12 cellular contexts compared by ENCODE assay signal in genomic region chr4:142386450-142386849, GRCh38.
"Had no signal": no experiment of that assay in that cellular context is flagged by ENCODE, and none has a peak within 500 bp of the region (broad histone marks: within the 10 kb centered on the region; RNA-seq: fewer than 3 reads in every experiment).

No MANE protein-coding gene starts in this region.

- H3K27ac Mint-ChIP-seq: dendritic cell treated with granulocyte-macrophage colony-stimulating factor and Interleukin-4, amounts not matched to agents 40 ng/mL and 50 ng/mL, for 4 days; natural killer cell treated with Interleukin-12 subunit alpha and Interleukin-12 subunit beta and Interleukin-15 and Interleukin-18, amount 100 ng/mL, for 72 hours; stimulated activated memory B cell treated with anti-CD40 and anti-IgM and Interleukin-4, amounts not matched to agents 10 μg/mL and 1 μg/mL and 100 μg/mL, for 72 hours had no signal

- H3K36me3 Mint-ChIP-seq: stimulated activated memory B cell treated with anti-CD40 and anti-IgM and Interleukin-4, amounts not matched to agents 10 μg/mL and 1 μg/mL and 100 μg/mL, for 72 hours had no signal

- H3K4me1 Mint-ChIP-seq: stimulated activated memory B cell treated with anti-CD40 and anti-IgM and Interleukin-4, amounts not matched to agents 10 μg/mL and 1 μg/mL and 100 μg/mL, for 72 hours had no signal

- H3K4me3 ChIP-seq: esophagus squamous epithelium, pancreas, right lobe of liver had no signal

- ATAC-seq: natural killer cell treated with Interleukin-12 subunit alpha and Interleukin-12 subunit beta and Interleukin-15 and Interleukin-18, amount 100 ng/mL, for 72 hours; pancreas; right lobe of liver; stimulated activated memory B cell treated with anti-CD40 and anti-IgM and Interleukin-4, amounts not matched to agents 10 μg/mL and 1 μg/mL and 100 μg/mL, for 72 hours had no signal

- H3K27ac ChIP-seq: esophagus squamous epithelium, neutrophil, pancreas, right lobe of liver had no signal

- H3K9me3 ChIP-seq: esophagus squamous epithelium, neutrophil, pancreas, right lobe of liver had no signal

- H3K27me3 Mint-ChIP-seq: dendritic cell treated with granulocyte-macrophage colony-stimulating factor and Interleukin-4, amounts not matched to agents 40 ng/mL and 50 ng/mL, for 4 days; natural killer cell treated with Interleukin-12 subunit alpha and Interleukin-12 subunit beta and Interleukin-15 and Interleukin-18, amount 100 ng/mL, for 72 hours; stimulated activated memory B cell treated with anti-CD40 and anti-IgM and Interleukin-4, amounts not matched to agents 10 μg/mL and 1 μg/mL and 100 μg/mL, for 72 hours had no signal

- H3K9me3 Mint-ChIP-seq: dendritic cell treated with granulocyte-macrophage colony-stimulating factor and Interleukin-4, amounts not matched to agents 40 ng/mL and 50 ng/mL, for 4 days; natural killer cell treated with Interleukin-12 subunit alpha and Interleukin-12 subunit beta and Interleukin-15 and Interleukin-18, amount 100 ng/mL, for 72 hours had no signal

- H3K27me3 ChIP-seq: esophagus squamous epithelium, neutrophil, pancreas, right lobe of liver had no signal

- DNase-seq: activated CD8-positive, alpha-beta memory T cell treated with anti-CD3 and anti-CD28 coated beads, Interleukin-2, amount 50 U/mL, for 4 hours; activated naive CD4-positive, alpha-beta T cell treated with anti-CD3 and anti-CD28 coated beads, Interleukin-2, amount 50 U/mL, for 16 hours; effector CD8-positive, alpha-beta T cell; esophagus squamous epithelium; mesenchymal stem cell; pancreas; right lobe of liver; stimulated activated CD4-positive, alpha-beta T cell treated with anti-CD3 and anti-CD28 coated beads, Interleukin-4, amount 100 ng/mL, for 24 hours had no signal

- H3K4me3 Mint-ChIP-seq: dendritic cell treated with granulocyte-macrophage colony-stimulating factor and Interleukin-4, amounts not matched to agents 40 ng/mL and 50 ng/mL, for 4 days; natural killer cell treated with Interleukin-12 subunit alpha and Interleukin-12 subunit beta and Interleukin-15 and Interleukin-18, amount 100 ng/mL, for 72 hours; stimulated activated memory B cell treated with anti-CD40 and anti-IgM and Interleukin-4, amounts not matched to agents 10 μg/mL and 1 μg/mL and 100 μg/mL, for 72 hours had no signal
